In genomic region chr1:45615885-45616284, GRCh38 we compare ENCODE assay signal across 19 cellular contexts. TPM values are rescaled to one million over a fixed set of nuclear protein-coding genes. Genes with fewer than 3 reads are reported as not detected.
DNase-seq lines count a peak whose midpoint lies in the region; ATAC-seq, FAIRE-seq and TF ChIP-seq lines count a peak whose summit lies in the region.
"Had no signal": no experiment of that assay in that cellular context is flagged by ENCODE, and none has a peak within 500 bp of the region (broad histone marks: within the 10 kb centered on the region; RNA-seq: fewer than 3 reads in every experiment).

No MANE protein-coding gene starts in this region.

- H3K36me3 ChIP-seq in CD4-positive, CD25-positive, alpha-beta regulatory T cell (ENCODE audit: control insufficient read depth, insufficient read depth, low read length), result peaks cover 73% of the 10 kb centered on the region
- H3K36me3 ChIP-seq in Karpas-422 (ENCODE audit: insufficient read depth, low read length) (peaks cover 34% of the 10 kb centered on the region), GM12878 (ENCODE audit: control insufficient read depth in 2 of 2, insufficient read depth in 2 of 2, low read length in 1 of 2) (peaks cover 14 to 52% of the 10 kb centered on the region in 2 experiments), testis (ENCODE audit: low read depth, missing control alignments) (no peaks in the 10 kb centered on the region)

- H3K4me2 ChIP-seq in Karpas-422 (ENCODE audit: low read depth, low read length, poor library complexity, severe bottlenecking), result peak overlapping the region; percentile 41
- H3K4me2 ChIP-seq in GM12878 (ENCODE audit: control insufficient read depth, insufficient read depth), result peak overlapping the region; percentile 19; the same call in 1 of the 2 replicates
- H3K4me2 ChIP-seq: SK-N-SH had no signal

- no peaks in the 10 kb centered on the region for H3K9me2 ChIP-seq in Karpas-422 (replicated peaks; ENCODE audit: insufficient read depth, low read length)
- H3K9me2 ChIP-seq: SK-N-SH had no signal

- no peak for TF ChIP-seq RAD21 in GM12878 (IDR thresholded peaks at IDR 0.05; ENCODE audit: insufficient read depth, low read depth, low read length)

- no peaks in the 10 kb centered on the region for H3K27me3 ChIP-seq in CD4-positive, CD25-positive, alpha-beta regulatory T cell (ENCODE audit: control insufficient read depth, insufficient read depth, low read length)
- H3K27me3 ChIP-seq in Karpas-422 (ENCODE audit: low read length) (no peaks in the 10 kb centered on the region), GM12878 (replicated peaks in 1 of 2; ENCODE audit: control insufficient read depth in 2 of 2, insufficient read depth in 2 of 2, low read length in 1 of 2) (no peaks in the 10 kb centered on the region), testis (no peaks in the 10 kb centered on the region)
- H3K27me3 ChIP-seq: MG63 had no signal

- H2AFZ ChIP-seq in Karpas-422 (ENCODE audit: low read length) (no peak overlapping the region), GM12878 (ENCODE audit: control insufficient read depth, low read depth, low read length) (no peak overlapping the region)

- H3K4me3 Mint-ChIP-seq in CD4-positive, CD25-positive, alpha-beta regulatory T cell, result no peak overlapping the region
- no peak overlapping the region for H3K4me3 Mint-ChIP-seq in nephron progenitor cell
- H3K4me3 Mint-ChIP-seq: H9 had no signal

- peaks cover 9% of the 10 kb centered on the region for H3K79me2 ChIP-seq in Karpas-422 (ENCODE audit: low read length)
- H3K79me2 ChIP-seq in GM12878 (ENCODE audit: control insufficient read depth, insufficient read depth, low read length), result no peaks in the 10 kb centered on the region

- CTCF ChIA-PET in GM12878 (lab: Yijun Ruan, JAX), result interaction anchor here (0.6 kb wide), 1 partner anchor 217 kb away, joined by 3 read pairs; no protein-coding TSS in a partner anchor

- POLR2A ChIA-PET in GM12878 (lab: Charles Lee), result no interaction called here

- intact Hi-C loops in GM12878 (cut with micrococcal nuclease; ENCODE audit: unreplicated experiment), result no loop called here
- intact Hi-C loops in testis (cut with DNase I; ENCODE audit: low total_unique reads), result no loop called here

- H3K4me1 Mint-ChIP-seq in CD4-positive, CD25-positive, alpha-beta regulatory T cell, result peaks cover 0 to 6% (median 3%) of the 10 kb centered on the region in 4 donors
- H3K4me1 Mint-ChIP-seq in nephron progenitor cell, result no peaks in the 10 kb centered on the region
- H3K4me1 Mint-ChIP-seq: H9 had no signal

- H3K27ac Mint-ChIP-seq in CD4-positive, CD25-positive, alpha-beta regulatory T cell, result peak overlapping the region; percentile 44 to 65 (median 59)
- H3K27ac Mint-ChIP-seq in nephron progenitor cell, result peak overlapping the region; percentile 50

- in situ Hi-C loops in GM12878 (cut with MboI), result no loop called here

- BruUV-seq in GM12878 (replicated peaks; lab: Mats Ljungman, UMichigan), result no TSS peak

- H3K4me3 ChIP-seq in CD4-positive, CD25-positive, alpha-beta regulatory T cell (ENCODE audit: low read depth, low read length), result no peak overlapping the region
- H3K4me3 ChIP-seq in Karpas-422 (ENCODE audit: low read length), result no peak overlapping the region
- H3K4me3 ChIP-seq in GM12878, result no peak overlapping the region
- H3K4me3 ChIP-seq in testis, result no peak overlapping the region
- H3K4me3 ChIP-seq: MG63 had no signal

- DNase-seq in CD4-positive, CD25-positive, alpha-beta regulatory T cell, result no peak
- DNase-seq in Karpas-422 (peak; percentile 80), GM12878 (ENCODE audit: low read depth, low spot score) (no peak), nephron progenitor cell (no peak), testis (no peak)
- DNase-seq: DMS79 treated with DMSO at 0.1 percent for 48 hours, H9, Kasumi-1, MG63, NCI-H1092, NCI-H1436 treated with DMSO at 0.1 percent for 48 hours, NCI-H2029, NCI-H2171, NCI-H748 treated with DMSO at 0.1 percent for 48 hours, SHP77 treated with DMSO at 0.1 percent for 48 hours, SK-N-SH had no signal

- ATAC-seq in CD4-positive, CD25-positive, alpha-beta regulatory T cell (ENCODE audit: low read depth in 2 of 2), result no peak
- ATAC-seq in GM12878 (peak; percentile 18), GM21529 (IDR thresholded peaks at IDR 0.05; ENCODE audit: unreplicated experiment) (no peak), GM19328 (IDR thresholded peaks at IDR 0.05; ENCODE audit: unreplicated experiment) (no peak)

- H3K9ac ChIP-seq in Karpas-422 (ENCODE audit: low read length) (no peak overlapping the region), GM12878 (ENCODE audit: control insufficient read depth, insufficient read depth, low read length) (no peak overlapping the region)
- H3K9ac ChIP-seq: SK-N-SH had no signal

- H3K36me3 Mint-ChIP-seq in CD4-positive, CD25-positive, alpha-beta regulatory T cell, result peaks cover 29% of the 10 kb centered on the region
- H3K36me3 Mint-ChIP-seq in nephron progenitor cell (ENCODE audit: low read depth), result peaks cover 68% of the 10 kb centered on the region

- RAD21 ChIA-PET in GM12878 (lab: Charles Lee; ENCODE audit: unreplicated experiment), result no interaction called here

- TF ChIP-seq POLR2A in GM12878 (IDR thresholded peaks at IDR 0.05; ENCODE audit: low read depth, low read length), result no peak
- TF ChIP-seq POLR2A in testis (IDR thresholded peaks at IDR 0.05), result no peak

- peaks cover 38% of the 10 kb centered on the region for H4K20me1 ChIP-seq in Karpas-422 (ENCODE audit: insufficient read depth, low read depth, low read length)
- H4K20me1 ChIP-seq in GM12878 (ENCODE audit: control insufficient read depth, insufficient read depth), result no peaks in the 10 kb centered on the region; the same call in none of the 2 replicates

- H3K9me3 ChIP-seq in CD4-positive, CD25-positive, alpha-beta regulatory T cell (ENCODE audit: control insufficient read depth in 2 of 2, low read length in 2 of 2), result no peaks in the 10 kb centered on the region
- H3K9me3 ChIP-seq in Karpas-422 (ENCODE audit: low read length), result no peaks in the 10 kb centered on the region
- no peaks in the 10 kb centered on the region for H3K9me3 ChIP-seq in GM12878 (replicated peaks; ENCODE audit: control insufficient read depth, insufficient read depth, low read length)
- no peaks in the 10 kb centered on the region for H3K9me3 ChIP-seq in testis
- H3K9me3 ChIP-seq: MG63, SK-N-SH had no signal

- no peak overlapping the region for H3K27ac ChIP-seq in CD4-positive, CD25-positive, alpha-beta regulatory T cell (ENCODE audit: insufficient read depth, low read length, poor library complexity, severe bottlenecking)
- H3K27ac ChIP-seq in Karpas-422 (ENCODE audit: low read length) (0 out of 2 replicates have a peak overlapping the region, but pooled peaks have one; percentile 14), GM12878 (ENCODE audit: control insufficient read depth, insufficient read depth) (no peak overlapping the region), testis (no peak overlapping the region)
- H3K27ac ChIP-seq: C4-2B had no signal

- FAIRE-seq in GM12878 (lab: Jason Lieb, UNC), result no peak

- 0% methylated on average over 1 of the region's 1 CpG for WGBS in GM12878 (ENCODE audit: insufficient coverage, insufficient replicate concordance, low lambda C conversion rate, missing lambda C conversion rate)
- 92 to 94% methylated on average over 1 of the region's 1 CpG for WGBS in testis, 2 donors

- SMC1A ChIA-PET in GM12878 (lab: Charles Lee; ENCODE audit: uncharacterized antibody, unreplicated experiment), result no interaction called here

- no peak for TF ChIP-seq EP300 in GM12878 (IDR thresholded peaks at IDR 0.05; ENCODE audit: borderline replicate concordance in 1 of 2, control insufficient read depth in 1 of 2, low read depth in 2 of 2, low read length in 2 of 2)

- H3K9me3 Mint-ChIP-seq in CD4-positive, CD25-positive, alpha-beta regulatory T cell, result no peaks in the 10 kb centered on the region
- no peaks in the 10 kb centered on the region for H3K9me3 Mint-ChIP-seq in nephron progenitor cell
- H3K9me3 Mint-ChIP-seq: H9 had no signal

- H3K27me3 Mint-ChIP-seq in CD4-positive, CD25-positive, alpha-beta regulatory T cell, result no peaks in the 10 kb centered on the region
- no peaks in the 10 kb centered on the region for H3K27me3 Mint-ChIP-seq in nephron progenitor cell (ENCODE audit: low read depth, poor library complexity)

- TF ChIP-seq CTCF in GM12878 (IDR thresholded peaks at IDR 0.05 in 2 of 3, conservative IDR thresholded peaks at IDR 0.05 in 1 of 3; ENCODE audit: control insufficient read depth in 2 of 3, extremely low read depth in 1 of 3, insufficient read depth in 1 of 3, low read depth in 3 of 3, low read length in 3 of 3), result no peak
- TF ChIP-seq CTCF in nephron progenitor cell (IDR thresholded peaks at IDR 0.05), result no peak
- no peak for TF ChIP-seq CTCF in testis (IDR thresholded peaks at IDR 0.05)

- no peaks in the 10 kb centered on the region for H3K4me1 ChIP-seq in CD4-positive, CD25-positive, alpha-beta regulatory T cell (ENCODE audit: control insufficient read depth, insufficient read depth, low read length, poor library complexity, severe bottlenecking)
- H3K4me1 ChIP-seq in Karpas-422 (ENCODE audit: low read length) (peaks cover 21% of the 10 kb centered on the region), GM12878 (ENCODE audit: control insufficient read depth, insufficient read depth, low read length) (peaks cover 5% of the 10 kb centered on the region), testis (no peaks in the 10 kb centered on the region)

RNA-seq across cellular contexts. Expression of gene CCDC17, which starts 8.0 kb away (rescaled TPM):
- total RNA-seq in CD4-positive, CD25-positive, alpha-beta regulatory T cell, result 6.1 TPM
- under 1 TPM in 2 of 4 donors, not detected in 2; 0.23 to 0.25 TPM for polyA plus RNA-seq in CD4-positive, CD25-positive, alpha-beta regulatory T cell
- total RNA-seq in Karpas-422 (2014; rRNA removed; shearing (Covaris generic); ENCODE audit: low replicate concordance), result 1.6 and 4.1 TPM in 2 replicates
- 11.5 and 12.1 TPM in 2 replicates for total RNA-seq in GM12878 (2013; cell fraction: nucleolus; rRNA removed)
- 1.1 and 1.8 TPM in 2 replicates for total RNA-seq in GM12878 (2014; rRNA removed)
- 0.64 and 0.76 TPM in 2 replicates for total RNA-seq in GM12878 (2014; rRNA removed; fragmentation: Illumina TruSeq; extraction: Trizol)
- 1.7 and 1.9 TPM in 2 replicates for total RNA-seq in GM12878 (2021)
- 0.38 TPM for polyA plus RNA-seq in GM12878 (2011; ENCODE audit: low read depth)
- polyA plus RNA-seq in GM12878 (2011; rRNA removed), result 0.46 and 0.87 TPM in 2 replicates
- 0.75 and 1.0 TPM in 2 replicates for polyA plus RNA-seq in GM12878 (2011; cell fraction: cytosol; rRNA removed)
- 7.8 and 9.1 TPM in 2 replicates for polyA plus RNA-seq in GM12878 (2011; cell fraction: nucleus; rRNA removed)
- 0.62 and 0.67 TPM in 2 replicates for polyA plus RNA-seq in GM12878 (2012)
- polyA plus RNA-seq in GM12878 (2014; fragmentation: Illumina TruSeq; extraction: Trizol), result 0.24 and 0.40 TPM in 2 replicates
- polyA plus RNA-seq in GM12878 (2014; fragmentation: Nextera tagmentation; extraction: Ambion mirVana), result under 1 TPM; 0.15 to 0.32 TPM
- 1.2 and 1.6 TPM in 2 replicates for polyA plus RNA-seq in GM12878 (2014; rRNA removed)
- polyA plus RNA-seq in GM12878 (2016; fragmentation: Nextera tagmentation; extraction: Ambion mirVana), result under 1 TPM; 0.16 to 0.62 TPM
- 2.0 and 3.1 TPM in 2 replicates for polyA minus RNA-seq in GM12878 (2011; rRNA and poly(A)+ RNA removed)
- polyA minus RNA-seq in GM12878 (2011; cell fraction: cytosol; rRNA and poly(A)+ RNA removed), result not detected in 2 replicates
- 2.9 and 6.4 TPM in 2 replicates for polyA minus RNA-seq in GM12878 (2011; cell fraction: nucleus; rRNA and poly(A)+ RNA removed)
- 1 to 10 TPM; 3.8 to 5.0 TPM for total RNA-seq in testis
- polyA plus RNA-seq in testis (ENCODE audit: insufficient read depth, low read depth, low replicate concordance), result 4.4 TPM

RNA-seq across cellular contexts. Expression of gene NASP, which starts 32.0 kb away (rescaled TPM):
- 147 TPM for total RNA-seq in CD4-positive, CD25-positive, alpha-beta regulatory T cell
- 10 to 100 TPM; 77.8 to 88.3 (median 80.7) TPM for polyA plus RNA-seq in CD4-positive, CD25-positive, alpha-beta regulatory T cell
- 61.8 and 88.1 TPM in 2 replicates for total RNA-seq in Karpas-422 (2014; rRNA removed; shearing (Covaris generic); ENCODE audit: low replicate concordance)
- total RNA-seq in GM12878 (2013; cell fraction: nucleolus; rRNA removed), result 189 and 195 TPM in 2 replicates
- total RNA-seq in GM12878 (2014; rRNA removed) (177 and 183 TPM in 2 replicates), GM12878 (2014; rRNA removed; fragmentation: Illumina TruSeq; extraction: Trizol) (276 and 278 TPM in 2 replicates), GM12878 (2021) (180 and 184 TPM in 2 replicates), testis (100 to 1,000 TPM; 184 to 194 TPM)
- polyA plus RNA-seq in GM12878 (2011; ENCODE audit: low read depth), result 98.4 TPM
- polyA plus RNA-seq in GM12878 (2011; rRNA removed) (187 and 191 TPM in 2 replicates), GM12878 (2014; fragmentation: Illumina TruSeq; extraction: Trizol) (321 and 355 TPM in 2 replicates), GM12878 (2014; fragmentation: Nextera tagmentation; extraction: Ambion mirVana) (100 to 1,000 TPM; 111 to 175 TPM), GM12878 (2014; rRNA removed) (195 and 220 TPM in 2 replicates), GM12878 (2016; fragmentation: Nextera tagmentation; extraction: Ambion mirVana) (100 to 1,000 TPM; 234 to 238 TPM), testis (ENCODE audit: insufficient read depth, low read depth, low replicate concordance) (206 TPM)
- polyA plus RNA-seq in GM12878 (2011; cell fraction: cytosol; rRNA removed), result 127 and 155 TPM in 2 replicates
- 201 and 270 TPM in 2 replicates for polyA plus RNA-seq in GM12878 (2011; cell fraction: nucleus; rRNA removed)
- polyA plus RNA-seq in GM12878 (2012), result 117 and 125 TPM in 2 replicates
- polyA minus RNA-seq in GM12878 (2011; rRNA and poly(A)+ RNA removed), result 143 and 157 TPM in 2 replicates
- 77.1 and 87.6 TPM in 2 replicates for polyA minus RNA-seq in GM12878 (2011; cell fraction: cytosol; rRNA and poly(A)+ RNA removed)
- polyA minus RNA-seq in GM12878 (2011; cell fraction: nucleus; rRNA and poly(A)+ RNA removed), result 68.7 and 103 TPM in 2 replicates
